In genomic region chr2:110869472-110870446, GRCh38 we compare ENCODE assay signal across 2 cellular contexts.
TF ChIP-seq lines count a peak whose summit lies in the region.

No MANE protein-coding gene starts in this region.

TF ChIP-seq in Ishikawa, 13 proteins besides CTCF, POLR2A, EP300 and RAD21 (continued from another document):
- TF ChIP-seq REST (IDR thresholded peaks at IDR 0.05; ENCODE audit: low read depth) (peak; percentile 55; the same call in 1 of the 2 replicates), MAX (IDR thresholded peaks at IDR 0.05) (no peak), TAF1 (IDR thresholded peaks at IDR 0.05; ENCODE audit: low read depth) (no peak), USF1 (IDR thresholded peaks at IDR 0.05) (no peak), ZBTB7A (IDR thresholded peaks at IDR 0.05; ENCODE audit: low read depth) (no peak), CEBPB (IDR thresholded peaks at IDR 0.05) (no peak), CREB1 (IDR thresholded peaks at IDR 0.05; ENCODE audit: low read depth) (no peak), YY1 (IDR thresholded peaks at IDR 0.05; ENCODE audit: low read depth) (no peak), NFIC (IDR thresholded peaks at IDR 0.05) (peak; percentile 74), EGR1 (IDR thresholded peaks at IDR 0.05) (no peak)

TF ChIP-seq in WTC11, 78 proteins besides CTCF, POLR2A, EP300 and RAD21 (continued from another document):
- TF ChIP-seq HMGXB4 (CRISPR knock-in tag; IDR thresholded peaks at IDR 0.05) (no peak), FOXP4 (CRISPR knock-in tag; IDR thresholded peaks at IDR 0.05) (no peak), ESRRA (CRISPR knock-in tag; IDR thresholded peaks at IDR 0.05; ENCODE audit: borderline replicate concordance) (no peak), FOXK1 (CRISPR knock-in tag; IDR thresholded peaks at IDR 0.05) (no peak)
